In the genomic region with DNA sequence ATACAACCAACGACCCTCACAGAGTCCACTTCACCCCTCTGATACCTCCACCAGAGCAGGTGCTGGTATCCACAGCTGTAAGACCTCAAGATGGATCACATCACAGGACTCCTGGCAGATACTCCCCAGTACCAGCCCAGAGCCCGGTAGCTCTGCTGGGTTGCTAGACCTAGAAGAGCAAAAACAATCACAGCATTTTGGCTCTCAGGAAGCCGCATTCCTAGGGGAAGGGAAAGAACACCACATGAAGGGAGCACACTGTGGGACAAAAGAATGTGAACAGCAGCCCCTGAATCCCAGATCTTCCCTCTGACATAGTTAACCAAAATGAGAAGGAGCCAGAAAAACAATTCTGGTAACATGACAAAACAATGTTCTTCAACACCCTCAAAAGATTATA, we compare ENCODE assay signal across 23 cellular contexts.
"Had no signal": no experiment of that assay in that cellular context is flagged by ENCODE, and none has a peak within 500 bp of the region (broad histone marks: within the 10 kb centered on the region; RNA-seq: fewer than 3 reads in every experiment).

No MANE protein-coding gene starts in this region.

- H3K27me3 Mint-ChIP-seq: naive thymus-derived CD4-positive, alpha-beta T cell; natural killer cell treated with Interleukin-12 subunit alpha and Interleukin-12 subunit beta and Interleukin-15 and Interleukin-18, amount 100 ng/mL, for 72 hours; progenitor cell of endocrine pancreas; stimulated activated memory B cell treated with anti-CD40 and anti-IgM and Interleukin-4, amounts not matched to agents 10 μg/mL and 1 μg/mL and 100 μg/mL, for 72 hours; stimulated activated naive CD8-positive, alpha-beta T cell treated with anti-CD3 and anti-CD28 coated beads, Interleukin-15, amount 100 ng/mL, for 72 hours; type B pancreatic cell had no signal

- H3K9me3 ChIP-seq: left ventricle myocardium inferior, mucosa of descending colon, ovary, right atrium auricular region, right lobe of liver, uterus had no signal

- ATAC-seq: mucosa of descending colon; naive thymus-derived CD4-positive, alpha-beta T cell; natural killer cell treated with Interleukin-12 subunit alpha and Interleukin-12 subunit beta and Interleukin-15 and Interleukin-18, amount 100 ng/mL, for 72 hours; right lobe of liver; stimulated activated memory B cell treated with anti-CD40 and anti-IgM and Interleukin-4, amounts not matched to agents 10 μg/mL and 1 μg/mL and 100 μg/mL, for 72 hours; stimulated activated naive CD8-positive, alpha-beta T cell treated with anti-CD3 and anti-CD28 coated beads, Interleukin-15, amount 100 ng/mL, for 72 hours had no signal

- H3K4me1 ChIP-seq: left ventricle myocardium inferior, right atrium auricular region, right lobe of liver, tibial nerve, uterus had no signal

- H3K4me2 ChIP-seq: smooth muscle cell had no signal

- H3K4me3 Mint-ChIP-seq: naive thymus-derived CD4-positive, alpha-beta T cell; natural killer cell treated with Interleukin-12 subunit alpha and Interleukin-12 subunit beta and Interleukin-15 and Interleukin-18, amount 100 ng/mL, for 72 hours; stimulated activated memory B cell treated with anti-CD40 and anti-IgM and Interleukin-4, amounts not matched to agents 10 μg/mL and 1 μg/mL and 100 μg/mL, for 72 hours; stimulated activated naive CD8-positive, alpha-beta T cell treated with anti-CD3 and anti-CD28 coated beads, Interleukin-15, amount 100 ng/mL, for 72 hours; type B pancreatic cell had no signal

- H3K4me3 ChIP-seq: left ventricle myocardium inferior, lung, mucosa of descending colon, ovary, right atrium auricular region, right lobe of liver, smooth muscle cell, tibial nerve, uterus had no signal

- H3K27ac ChIP-seq: left ventricle myocardium inferior, ovary, right atrium auricular region, right lobe of liver, tibial nerve, uterus had no signal

- H3K27ac Mint-ChIP-seq: naive thymus-derived CD4-positive, alpha-beta T cell; natural killer cell treated with Interleukin-12 subunit alpha and Interleukin-12 subunit beta and Interleukin-15 and Interleukin-18, amount 100 ng/mL, for 72 hours; progenitor cell of endocrine pancreas; stimulated activated memory B cell treated with anti-CD40 and anti-IgM and Interleukin-4, amounts not matched to agents 10 μg/mL and 1 μg/mL and 100 μg/mL, for 72 hours; type B pancreatic cell had no signal

- DNase-seq: islet precursor cell; left ventricle myocardium inferior; midbrain; mucosa of descending colon; naive thymus-derived CD4-positive, alpha-beta T cell; ovary; right lobe of liver; stimulated activated CD4-positive, alpha-beta T cell treated with anti-CD3 and anti-CD28 coated beads, Interleukin-1b, Interleukin-23, amount 100 ng/mL, for 48 hours; stimulated activated CD4-positive, alpha-beta T cell treated with anti-CD3 and anti-CD28 coated beads, Interleukin-2, amount 100 ng/mL, for 48 hours; stimulated activated CD4-positive, alpha-beta T cell treated with anti-CD3 and anti-CD28 coated beads, Interleukin-4, amount 100 ng/mL, for 4 hours; stimulated activated CD8-positive, alpha-beta memory T cell treated with anti-CD3 and anti-CD28 coated beads, Interleukin-4, amount 100 ng/mL, for 48 hours; stimulated activated naive CD4-positive, alpha-beta T cell treated with Interleukin-2 at 50 U/mL for 16 hours; stimulated activated naive CD8-positive, alpha-beta T cell treated with anti-CD3 and anti-CD28 coated beads, Interleukin-15, amount 100 ng/mL, for 72 hours; substantia nigra; uterus had no signal

- H3K27me3 ChIP-seq: ovary, right atrium auricular region, right lobe of liver, tibial nerve, uterus had no signal

- H3K4me1 Mint-ChIP-seq: naive thymus-derived CD4-positive, alpha-beta T cell; stimulated activated memory B cell treated with anti-CD40 and anti-IgM and Interleukin-4, amounts not matched to agents 10 μg/mL and 1 μg/mL and 100 μg/mL, for 72 hours; stimulated activated naive CD8-positive, alpha-beta T cell treated with anti-CD3 and anti-CD28 coated beads, Interleukin-15, amount 100 ng/mL, for 72 hours had no signal

- H3K9me3 Mint-ChIP-seq: type B pancreatic cell had no signal

- H3K36me3 ChIP-seq: left ventricle myocardium inferior, ovary, right atrium auricular region, right lobe of liver, tibial nerve, uterus had no signal

- H3K36me3 Mint-ChIP-seq: naive thymus-derived CD4-positive, alpha-beta T cell; stimulated activated memory B cell treated with anti-CD40 and anti-IgM and Interleukin-4, amounts not matched to agents 10 μg/mL and 1 μg/mL and 100 μg/mL, for 72 hours; type B pancreatic cell had no signal
